In genomic region chr10:42532996-42533395, GRCh38 we compare ENCODE assay signal across 36 cellular contexts.
"Had no signal": no experiment of that assay in that cellular context is flagged by ENCODE, and none has a peak within 500 bp of the region (broad histone marks: within the 10 kb centered on the region; RNA-seq: fewer than 3 reads in every experiment).

No MANE protein-coding gene starts in this region.

- H3K27me3 ChIP-seq: MG63 had no signal

- H3K36me3 ChIP-seq: MG63 had no signal

- H3K9ac ChIP-seq: KMS-11 had no signal

- H3K27ac ChIP-seq: KMS-11 had no signal

- H3K4me2 ChIP-seq: KMS-11 had no signal

- DNase-seq: Kasumi-1, MG63, MM.1S, MV-4-11, NCI-H1048, NCI-H1092, NCI-H1092 treated with DMSO at 0.1 percent for 48 hours, NCI-H1105, NCI-H1105 treated with DMSO at 0.1 percent for 48 hours, NCI-H1417, NCI-H1417 treated with DMSO at 0.1 percent for 48 hours, NCI-H1436, NCI-H1436 treated with DMSO at 0.1 percent for 48 hours, NCI-H146, NCI-H1694, NCI-H1694 treated with DMSO at 0.1 percent for 48 hours, NCI-H187, NCI-H187 treated with DMSO at 0.1 percent for 48 hours, NCI-H1930, NCI-H2029, NCI-H2029 treated with DMSO at 0.1 percent for 48 hours, NCI-H2081, NCI-H2081 treated with DMSO at 0.1 percent for 48 hours, NCI-H2107, NCI-H2171, NCI-H2171 treated with DMSO at 0.1 percent for 48 hours, NCI-H2227 treated with DMSO at 0.1 percent for 48 hours, NCI-H226, NCI-H345, NCI-H446, NCI-H446 treated with DMSO at 0.1 percent for 48 hours, NCI-H510A, NCI-H510A treated with DMSO at 0.1 percent for 48 hours, NCI-H524, NCI-H524 treated with DMSO at 0.1 percent for 48 hours had no signal

- H3K4me3 ChIP-seq: MG63 had no signal
